In genomic region chr4:153479118-153479517, GRCh38 we compare ENCODE assay signal across 1 cellular context.
TF ChIP-seq lines count a peak whose summit lies in the region.

No MANE protein-coding gene starts in this region.

TF ChIP-seq in GM23338, 12 proteins besides CTCF, POLR2A, EP300 and RAD21 (continued from another document):
- TF ChIP-seq POLR2AphosphoS5 (IDR thresholded peaks at IDR 0.05; ENCODE audit: low read depth): no peak
